ENCODE assay signal across 1 cellular context in the genomic region with DNA sequence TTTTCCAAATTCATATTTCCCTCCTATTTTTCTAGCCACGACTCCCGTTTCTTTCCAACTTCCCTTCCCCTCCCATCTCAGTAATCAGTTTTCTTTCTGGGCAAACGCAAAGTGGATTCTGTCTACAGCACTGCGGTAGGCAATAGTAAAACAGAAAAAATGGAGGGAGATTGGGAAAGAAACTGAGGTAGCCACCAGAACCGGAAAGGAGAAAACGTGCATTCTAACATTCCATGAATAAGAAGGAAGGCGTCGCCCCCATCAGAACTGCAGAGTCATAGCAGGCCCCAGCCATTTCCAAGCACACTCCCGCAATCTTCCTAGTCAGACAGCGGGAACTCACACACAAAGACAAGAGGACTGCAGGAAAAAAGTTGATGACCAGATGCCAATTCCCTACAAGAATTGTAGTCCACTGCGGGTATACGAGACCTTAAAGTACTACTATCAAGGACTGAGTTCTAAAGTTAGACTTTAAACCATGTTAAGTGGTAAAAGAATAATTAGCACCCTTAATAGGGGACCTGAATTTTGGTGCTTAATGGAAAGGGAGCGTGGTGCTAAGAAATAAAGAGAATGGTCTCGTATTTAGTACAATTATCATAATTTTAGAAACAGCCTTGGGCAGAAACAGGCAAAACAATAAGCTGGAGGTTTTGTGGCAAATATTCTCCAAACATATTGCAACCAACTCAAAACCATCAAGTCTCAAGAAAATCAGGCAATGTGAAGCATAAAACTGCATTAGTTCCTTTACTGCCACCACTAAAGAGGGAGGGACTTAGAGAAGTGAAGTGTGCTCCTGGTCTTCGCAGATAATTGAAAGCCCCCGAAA.
A peak's percentile ranks its signal among the peaks of the same experiment; 100 is the strongest.
TF ChIP-seq lines count a peak whose summit lies in the region.

No MANE protein-coding gene starts in this region.

TF ChIP-seq in HEK293, 187 proteins besides CTCF, POLR2A, EP300 and RAD21 (continued from another document):
- TF ChIP-seq, protein P1, sequence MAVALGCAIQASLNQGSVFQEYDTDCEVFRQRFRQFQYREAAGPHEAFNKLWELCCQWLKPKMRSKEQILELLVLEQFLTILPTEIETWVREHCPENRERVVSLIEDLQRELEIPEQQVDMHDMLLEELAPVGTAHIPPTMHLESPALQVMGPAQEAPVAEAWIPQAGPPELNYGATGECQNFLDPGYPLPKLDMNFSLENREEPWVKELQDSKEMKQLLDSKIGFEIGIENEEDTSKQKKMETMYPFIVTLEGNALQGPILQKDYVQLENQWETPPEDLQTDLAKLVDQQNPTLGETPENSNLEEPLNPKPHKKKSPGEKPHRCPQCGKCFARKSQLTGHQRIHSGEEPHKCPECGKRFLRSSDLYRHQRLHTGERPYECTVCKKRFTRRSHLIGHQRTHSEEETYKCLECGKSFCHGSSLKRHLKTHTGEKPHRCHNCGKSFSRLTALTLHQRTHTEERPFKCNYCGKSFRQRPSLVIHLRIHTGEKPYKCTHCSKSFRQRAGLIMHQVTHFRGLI (tag by site-specific recombination; IDR thresholded peaks at IDR 0.05) = no peak
- TF ChIP-seq ZFHX2 (tag by site-specific recombination; conservative IDR thresholded peaks at IDR 0.05) (no peak), KLF10 (tag by site-specific recombination; IDR thresholded peaks at IDR 0.05) (peak; percentile 76), ZNF140 (tag by site-specific recombination; IDR thresholded peaks at IDR 0.05) (no peak), ZNF155 (tag by site-specific recombination; IDR thresholded peaks at IDR 0.05) (no peak), SP7 (tag by site-specific recombination; IDR thresholded peaks at IDR 0.05) (no peak), ZNF335 (tag by site-specific recombination; conservative IDR thresholded peaks at IDR 0.05) (peak; percentile 84; the same call in 1 of the 2 replicates), GLIS1 (tag by site-specific recombination; IDR thresholded peaks at IDR 0.05) (no peak), HOXC10 (CRISPR knock-in tag; IDR thresholded peaks at IDR 0.05) (no peak), ZSCAN16 (tag by site-specific recombination; IDR thresholded peaks at IDR 0.05) (no peak), ZNF623 (tag by site-specific recombination; IDR thresholded peaks at IDR 0.05) (no peak), HOXD13 (CRISPR knock-in tag; IDR thresholded peaks at IDR 0.05; ENCODE audit: borderline replicate concordance) (no peak), ZNF19 (tag by site-specific recombination; IDR thresholded peaks at IDR 0.05; ENCODE audit: low read depth) (no peak), ZNF121 (tag by site-specific recombination; IDR thresholded peaks at IDR 0.05) (no peak), ZNF37A (tag by site-specific recombination; IDR thresholded peaks at IDR 0.05) (no peak), MZF1 (tag by site-specific recombination; IDR thresholded peaks at IDR 0.05; ENCODE audit: borderline replicate concordance) (no peak), ZNF792 (tag by site-specific recombination; IDR thresholded peaks at IDR 0.05) (no peak), ZFP3 (tag by site-specific recombination; IDR thresholded peaks at IDR 0.05; ENCODE audit: low read depth) (no peak), ZNF266 (tag by site-specific recombination; IDR thresholded peaks at IDR 0.05; ENCODE audit: low read depth) (no peak), ZNF521 (tag by site-specific recombination; IDR thresholded peaks at IDR 0.05) (no peak), ZNF785 (tag by site-specific recombination; IDR thresholded peaks at IDR 0.05) (no peak), ZBTB20 (tag by site-specific recombination; IDR thresholded peaks at IDR 0.05) (peak; percentile 56; the same call in 1 of the 2 replicates), ZNF341 (tag by site-specific recombination; IDR thresholded peaks at IDR 0.05; ENCODE audit: low read depth) (no peak), WT1 (tag by site-specific recombination; IDR thresholded peaks at IDR 0.05) (no peak)
- TF ChIP-seq, protein P2, sequence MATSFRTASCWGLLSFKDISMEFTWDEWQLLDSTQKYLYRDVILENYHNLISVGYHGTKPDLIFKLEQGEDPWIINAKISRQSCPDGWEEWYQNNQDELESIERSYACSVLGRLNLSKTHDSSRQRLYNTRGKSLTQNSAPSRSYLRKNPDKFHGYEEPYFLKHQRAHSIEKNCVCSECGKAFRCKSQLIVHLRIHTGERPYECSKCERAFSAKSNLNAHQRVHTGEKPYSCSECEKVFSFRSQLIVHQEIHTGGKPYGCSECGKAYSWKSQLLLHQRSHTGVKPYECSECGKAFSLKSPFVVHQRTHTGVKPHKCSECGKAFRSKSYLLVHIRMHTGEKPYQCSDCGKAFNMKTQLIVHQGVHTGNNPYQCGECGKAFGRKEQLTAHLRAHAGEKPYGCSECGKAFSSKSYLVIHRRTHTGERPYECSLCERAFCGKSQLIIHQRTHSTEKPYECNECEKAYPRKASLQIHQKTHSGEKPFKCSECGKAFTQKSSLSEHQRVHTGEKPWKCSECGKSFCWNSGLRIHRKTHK (tag by site-specific recombination; IDR thresholded peaks at IDR 0.05) = no peak
- TF ChIP-seq, protein P3, sequence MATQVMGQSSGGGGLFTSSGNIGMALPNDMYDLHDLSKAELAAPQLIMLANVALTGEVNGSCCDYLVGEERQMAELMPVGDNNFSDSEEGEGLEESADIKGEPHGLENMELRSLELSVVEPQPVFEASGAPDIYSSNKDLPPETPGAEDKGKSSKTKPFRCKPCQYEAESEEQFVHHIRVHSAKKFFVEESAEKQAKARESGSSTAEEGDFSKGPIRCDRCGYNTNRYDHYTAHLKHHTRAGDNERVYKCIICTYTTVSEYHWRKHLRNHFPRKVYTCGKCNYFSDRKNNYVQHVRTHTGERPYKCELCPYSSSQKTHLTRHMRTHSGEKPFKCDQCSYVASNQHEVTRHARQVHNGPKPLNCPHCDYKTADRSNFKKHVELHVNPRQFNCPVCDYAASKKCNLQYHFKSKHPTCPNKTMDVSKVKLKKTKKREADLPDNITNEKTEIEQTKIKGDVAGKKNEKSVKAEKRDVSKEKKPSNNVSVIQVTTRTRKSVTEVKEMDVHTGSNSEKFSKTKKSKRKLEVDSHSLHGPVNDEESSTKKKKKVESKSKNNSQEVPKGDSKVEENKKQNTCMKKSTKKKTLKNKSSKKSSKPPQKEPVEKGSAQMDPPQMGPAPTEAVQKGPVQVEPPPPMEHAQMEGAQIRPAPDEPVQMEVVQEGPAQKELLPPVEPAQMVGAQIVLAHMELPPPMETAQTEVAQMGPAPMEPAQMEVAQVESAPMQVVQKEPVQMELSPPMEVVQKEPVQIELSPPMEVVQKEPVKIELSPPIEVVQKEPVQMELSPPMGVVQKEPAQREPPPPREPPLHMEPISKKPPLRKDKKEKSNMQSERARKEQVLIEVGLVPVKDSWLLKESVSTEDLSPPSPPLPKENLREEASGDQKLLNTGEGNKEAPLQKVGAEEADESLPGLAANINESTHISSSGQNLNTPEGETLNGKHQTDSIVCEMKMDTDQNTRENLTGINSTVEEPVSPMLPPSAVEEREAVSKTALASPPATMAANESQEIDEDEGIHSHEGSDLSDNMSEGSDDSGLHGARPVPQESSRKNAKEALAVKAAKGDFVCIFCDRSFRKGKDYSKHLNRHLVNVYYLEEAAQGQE (tag by site-specific recombination; IDR thresholded peaks at IDR 0.05) = no peak
- TF ChIP-seq, protein P4, sequence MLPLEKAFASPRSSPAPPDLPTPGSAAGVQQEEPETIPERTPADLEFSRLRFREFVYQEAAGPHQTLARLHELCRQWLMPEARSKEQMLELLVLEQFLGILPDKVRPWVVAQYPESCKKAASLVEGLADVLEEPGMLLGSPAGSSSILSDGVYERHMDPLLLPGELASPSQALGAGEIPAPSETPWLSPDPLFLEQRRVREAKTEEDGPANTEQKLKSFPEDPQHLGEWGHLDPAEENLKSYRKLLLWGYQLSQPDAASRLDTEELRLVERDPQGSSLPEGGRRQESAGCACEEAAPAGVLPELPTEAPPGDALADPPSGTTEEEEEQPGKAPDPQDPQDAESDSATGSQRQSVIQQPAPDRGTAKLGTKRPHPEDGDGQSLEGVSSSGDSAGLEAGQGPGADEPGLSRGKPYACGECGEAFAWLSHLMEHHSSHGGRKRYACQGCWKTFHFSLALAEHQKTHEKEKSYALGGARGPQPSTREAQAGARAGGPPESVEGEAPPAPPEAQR (tag by site-specific recombination; IDR thresholded peaks at IDR 0.05) = no peak
- TF ChIP-seq, protein P5, sequence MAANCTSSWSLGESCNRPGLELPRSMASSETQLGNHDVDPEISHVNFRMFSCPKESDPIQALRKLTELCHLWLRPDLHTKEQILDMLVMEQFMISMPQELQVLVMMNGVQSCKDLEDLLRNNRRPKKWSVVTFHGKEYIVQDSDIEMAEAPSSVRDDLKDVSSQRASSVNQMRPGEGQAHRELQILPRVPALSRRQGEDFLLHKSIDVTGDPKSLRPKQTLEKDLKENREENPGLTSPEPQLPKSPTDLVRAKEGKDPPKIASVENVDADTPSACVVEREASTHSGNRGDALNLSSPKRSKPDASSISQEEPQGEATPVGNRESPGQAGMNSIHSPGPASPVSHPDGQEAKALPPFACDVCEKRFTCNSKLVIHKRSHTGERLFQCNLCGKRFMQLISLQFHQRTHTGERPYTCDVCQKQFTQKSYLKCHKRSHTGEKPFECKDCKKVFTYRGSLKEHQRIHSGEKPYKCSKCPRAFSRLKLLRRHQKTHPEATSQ (tag by site-specific recombination; IDR thresholded peaks at IDR 0.05) = no peak
- TF ChIP-seq, protein P6, sequence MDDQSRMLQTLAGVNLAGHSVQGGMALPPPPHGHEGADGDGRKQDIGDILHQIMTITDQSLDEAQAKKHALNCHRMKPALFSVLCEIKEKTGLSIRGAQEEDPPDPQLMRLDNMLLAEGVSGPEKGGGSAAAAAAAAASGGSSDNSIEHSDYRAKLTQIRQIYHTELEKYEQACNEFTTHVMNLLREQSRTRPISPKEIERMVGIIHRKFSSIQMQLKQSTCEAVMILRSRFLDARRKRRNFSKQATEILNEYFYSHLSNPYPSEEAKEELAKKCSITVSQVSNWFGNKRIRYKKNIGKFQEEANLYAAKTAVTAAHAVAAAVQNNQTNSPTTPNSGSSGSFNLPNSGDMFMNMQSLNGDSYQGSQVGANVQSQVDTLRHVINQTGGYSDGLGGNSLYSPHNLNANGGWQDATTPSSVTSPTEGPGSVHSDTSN (CRISPR knock-in tag; IDR thresholded peaks at IDR 0.05) = no peak
- TF ChIP-seq, protein P7, sequence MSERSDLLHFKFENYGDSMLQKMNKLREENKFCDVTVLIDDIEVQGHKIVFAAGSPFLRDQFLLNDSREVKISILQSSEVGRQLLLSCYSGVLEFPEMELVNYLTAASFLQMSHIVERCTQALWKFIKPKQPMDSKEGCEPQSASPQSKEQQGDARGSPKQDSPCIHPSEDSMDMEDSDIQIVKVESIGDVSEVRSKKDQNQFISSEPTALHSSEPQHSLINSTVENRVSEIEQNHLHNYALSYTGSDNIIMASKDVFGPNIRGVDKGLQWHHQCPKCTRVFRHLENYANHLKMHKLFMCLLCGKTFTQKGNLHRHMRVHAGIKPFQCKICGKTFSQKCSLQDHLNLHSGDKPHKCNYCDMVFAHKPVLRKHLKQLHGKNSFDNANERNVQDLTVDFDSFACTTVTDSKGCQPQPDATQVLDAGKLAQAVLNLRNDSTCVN (tag by site-specific recombination; optimal IDR thresholded peaks at IDR 0.05) = peak; percentile 13
- TF ChIP-seq, protein P8, sequence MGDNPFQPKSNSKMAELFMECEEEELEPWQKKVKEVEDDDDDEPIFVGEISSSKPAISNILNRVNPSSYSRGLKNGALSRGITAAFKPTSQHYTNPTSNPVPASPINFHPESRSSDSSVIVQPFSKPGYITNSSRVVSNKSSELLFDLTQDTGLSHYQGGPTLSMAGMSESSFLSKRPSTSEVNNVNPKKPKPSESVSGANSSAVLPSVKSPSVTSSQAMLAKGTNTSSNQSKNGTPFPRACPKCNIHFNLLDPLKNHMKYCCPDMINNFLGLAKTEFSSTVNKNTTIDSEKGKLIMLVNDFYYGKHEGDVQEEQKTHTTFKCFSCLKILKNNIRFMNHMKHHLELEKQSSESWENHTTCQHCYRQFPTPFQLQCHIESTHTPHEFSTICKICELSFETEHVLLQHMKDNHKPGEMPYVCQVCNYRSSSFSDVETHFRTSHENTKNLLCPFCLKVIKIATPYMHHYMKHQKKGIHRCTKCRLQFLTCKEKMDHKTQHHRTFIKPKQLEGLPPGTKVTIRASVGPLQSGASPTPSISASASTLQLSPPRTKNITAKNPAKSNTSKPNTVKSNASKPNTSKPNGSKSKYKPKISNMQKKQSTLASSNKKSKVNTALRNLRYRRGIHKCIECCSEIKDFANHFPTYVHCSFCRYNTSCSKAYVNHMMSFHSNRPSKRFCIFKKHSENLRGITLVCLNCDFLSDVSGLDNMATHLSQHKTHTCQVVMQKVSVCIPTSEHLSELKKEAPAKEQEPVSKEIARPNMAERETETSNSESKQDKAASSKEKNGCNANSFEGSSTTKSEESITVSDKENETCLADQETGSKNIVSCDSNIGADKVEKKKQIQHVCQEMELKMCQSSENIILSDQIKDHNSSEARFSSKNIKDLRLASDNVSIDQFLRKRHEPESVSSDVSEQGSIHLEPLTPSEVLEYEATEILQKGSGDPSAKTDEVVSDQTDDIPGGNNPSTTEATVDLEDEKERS (tag by site-specific recombination; IDR thresholded peaks at IDR 0.05) = no peak
- TF ChIP-seq, protein P9, sequence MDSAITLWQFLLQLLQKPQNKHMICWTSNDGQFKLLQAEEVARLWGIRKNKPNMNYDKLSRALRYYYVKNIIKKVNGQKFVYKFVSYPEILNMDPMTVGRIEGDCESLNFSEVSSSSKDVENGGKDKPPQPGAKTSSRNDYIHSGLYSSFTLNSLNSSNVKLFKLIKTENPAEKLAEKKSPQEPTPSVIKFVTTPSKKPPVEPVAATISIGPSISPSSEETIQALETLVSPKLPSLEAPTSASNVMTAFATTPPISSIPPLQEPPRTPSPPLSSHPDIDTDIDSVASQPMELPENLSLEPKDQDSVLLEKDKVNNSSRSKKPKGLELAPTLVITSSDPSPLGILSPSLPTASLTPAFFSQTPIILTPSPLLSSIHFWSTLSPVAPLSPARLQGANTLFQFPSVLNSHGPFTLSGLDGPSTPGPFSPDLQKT (IDR thresholded peaks at IDR 0.05; ENCODE audit: borderline replicate concordance, low read depth, low read length) = no peak
